19 cellular contexts compared by ENCODE assay signal in the genomic region with DNA sequence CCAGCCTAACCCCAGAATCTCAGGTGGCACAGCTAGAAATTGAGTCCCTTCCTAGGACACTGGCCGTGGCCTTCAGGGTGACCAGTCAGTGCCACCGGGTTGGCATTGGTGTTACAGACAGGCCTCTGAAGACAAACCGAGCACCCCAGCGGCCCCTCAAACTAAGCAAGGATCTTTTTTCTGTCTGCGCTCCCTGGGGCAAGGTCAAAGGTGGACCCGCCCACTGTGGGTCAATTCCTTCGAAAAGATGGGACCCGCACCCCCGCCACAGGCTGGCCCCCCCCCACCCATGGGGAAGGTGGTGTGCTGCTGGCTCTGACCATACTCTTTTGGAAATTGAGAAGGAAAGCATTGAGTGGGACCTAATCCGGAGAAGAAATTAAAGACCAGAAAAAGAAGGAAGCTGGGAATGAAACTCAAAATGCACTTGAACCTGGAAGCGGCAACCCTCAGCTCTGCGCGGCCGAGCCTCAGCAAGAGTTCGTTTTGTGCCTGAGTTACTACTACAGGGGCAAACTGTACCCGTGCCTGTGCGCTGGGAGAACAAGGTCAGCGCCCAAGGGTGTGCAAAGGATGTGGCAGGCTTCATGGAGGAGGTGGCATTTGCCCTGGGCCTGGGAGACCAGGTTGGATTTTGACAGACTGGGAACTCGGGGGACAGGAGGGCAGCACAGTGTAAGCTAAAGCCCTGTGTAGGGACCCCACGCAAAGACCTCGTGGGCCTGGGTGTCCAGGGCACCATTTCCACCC. TPM values are rescaled to one million over a fixed set of nuclear protein-coding genes. Genes with fewer than 3 reads are reported as not detected.
DNase-seq lines count a peak whose midpoint lies in the region; ATAC-seq and TF ChIP-seq lines count a peak whose summit lies in the region.
"Had no signal": no experiment of that assay in that cellular context is flagged by ENCODE, and none has a peak within 500 bp of the region (broad histone marks: within the 10 kb centered on the region; RNA-seq: fewer than 3 reads in every experiment).

No MANE protein-coding gene starts in this region.

- no peak overlapping the region for H2BK5ac ChIP-seq in H9 (ENCODE audit: insufficient read length, low read length)

- H2BK12ac ChIP-seq in H9 (ENCODE audit: insufficient read length, low read depth, low read length) = no peak overlapping the region

- no peak overlapping the region for H3K23ac ChIP-seq in H9 (ENCODE audit: insufficient read length, low read depth, low read length)

- H3K56ac ChIP-seq in H9 (ENCODE audit: insufficient read length, low read depth, low read length) = no peak overlapping the region

- H3T11ph ChIP-seq in H9 (ENCODE audit: low read length) = no peak overlapping the region

- H3K27ac ChIP-seq in cardiac muscle cell (peak overlapping the region; percentile 71), H9 (ENCODE audit: insufficient read length, low read depth, low read length) (no peak overlapping the region), dorsolateral prefrontal cortex (peak overlapping the region in 52 of 59 donors; percentile 1 to 100 (median 76))
- H3K27ac ChIP-seq: GM23248, suprapubic skin had no signal

- no CpG with 5 or more reads among the region's 21 CpGs for whole genome bisulfite sequencing in H9 (ENCODE audit: extremely low coverage, insufficient read length, low lambda C conversion rate)

- no peak overlapping the region for H3K4me3 ChIP-seq in cardiac muscle cell
- H3K4me3 ChIP-seq in dorsolateral prefrontal cortex = no peak overlapping the region
- H3K4me3 ChIP-seq: GM12878, GM23248, suprapubic skin had no signal

- no peak for ATAC-seq in stimulated activated naive CD8-positive, alpha-beta T cell treated with anti-CD3 and anti-CD28 coated beads, Interleukin-15, amount 100 ng/mL, for 72 hours
- ATAC-seq in GM18867 (IDR thresholded peaks at IDR 0.05; ENCODE audit: unreplicated experiment) (no peak), HG03432 (IDR thresholded peaks at IDR 0.05; ENCODE audit: unreplicated experiment) (no peak), GM19351 (IDR thresholded peaks at IDR 0.05; ENCODE audit: unreplicated experiment) (no peak)
- ATAC-seq: GM12878 had no signal

- H2BK15ac ChIP-seq in H9 (ENCODE audit: low read depth, low read length) = no peak overlapping the region

- no peak overlapping the region for H3K4me3 Mint-ChIP-seq in H9
- no peak overlapping the region for H3K4me3 Mint-ChIP-seq in stimulated activated naive CD8-positive, alpha-beta T cell treated with anti-CD3 and anti-CD28 coated beads, Interleukin-15, amount 100 ng/mL, for 72 hours

- H2AK5ac ChIP-seq in H9 (ENCODE audit: insufficient read length, low read length) = no peak overlapping the region

- H3K4me1 ChIP-seq in cardiac muscle cell (ENCODE audit: low read depth) (peaks cover 12% of the 10 kb centered on the region), H9 (ENCODE audit: insufficient read depth, low read length) (no peaks in the 10 kb centered on the region)

- H3K27me3 ChIP-seq in cardiac muscle cell (no peaks in the 10 kb centered on the region), H9 (ENCODE audit: insufficient read depth, low read length) (no peaks in the 10 kb centered on the region), dorsolateral prefrontal cortex (no peaks in the 10 kb centered on the region)
- H3K27me3 ChIP-seq: suprapubic skin had no signal

- H2BK20ac ChIP-seq in H9 (ENCODE audit: low read depth, low read length, poor library complexity, severe bottlenecking) = no peak overlapping the region

- no peak overlapping the region for H3K14ac ChIP-seq in H9 (ENCODE audit: insufficient read depth, low read length)

- DNase-seq in cardiac muscle cell (ENCODE audit: low read depth in 1 of 2, low spot score in 1 of 2) (no peak), cardiac septum (ENCODE audit: low spot score) (no peak), H9 (no peak), dorsolateral prefrontal cortex (peak in 1 of 10 donors; percentile 36)
- no peak for DNase-seq in stimulated activated naive CD8-positive, alpha-beta T cell treated with anti-CD3 and anti-CD28 coated beads, Interleukin-15, amount 100 ng/mL, for 72 hours
- DNase-seq: activated T-cell treated with anti-CD3 and anti-CD28 coated beads, Interleukin-2, amount 50 U/mL, for 1 hour; GDM1; NCI-H2081; NCI-H510A treated with DMSO at 0.1 percent for 48 hours; occipital lobe; SHP77 treated with DMSO at 0.1 percent for 48 hours had no signal

- no peaks in the 10 kb centered on the region; the same call in 1 of the 2 replicates for H3K27me3 Mint-ChIP-seq in H9 (ENCODE audit: low read depth)
- no peaks in the 10 kb centered on the region for H3K27me3 Mint-ChIP-seq in stimulated activated naive CD8-positive, alpha-beta T cell treated with anti-CD3 and anti-CD28 coated beads, Interleukin-15, amount 100 ng/mL, for 72 hours

- H3K23me2 ChIP-seq in H9 (ENCODE audit: insufficient read length, low read depth, low read length, poor library complexity, severe bottlenecking) = no peaks in the 10 kb centered on the region

- H3K36me3 Mint-ChIP-seq in H9 (ENCODE audit: insufficient read depth in 1 of 3, low read depth in 3 of 3) = peaks cover 8 to 40% (median 26%) of the 10 kb centered on the region in 3 experiments

- H4K5ac ChIP-seq in H9 (ENCODE audit: insufficient read length, low read depth, low read length) = no peak overlapping the region

- H3K9me3 ChIP-seq in cardiac muscle cell (ENCODE audit: low read depth) = no peaks in the 10 kb centered on the region
- H3K9me3 ChIP-seq in H9 (ENCODE audit: control insufficient read depth, low read depth, low read length) = no peaks in the 10 kb centered on the region
- H3K9me3 ChIP-seq: suprapubic skin had no signal

- no peak overlapping the region for H3K4ac ChIP-seq in H9 (ENCODE audit: low read depth, low read length)

- peak overlapping the region; percentile 25 to 62 (median 34); a peak in 2 of 7 replicates for H3K27ac Mint-ChIP-seq in H9
- H3K27ac Mint-ChIP-seq in stimulated activated naive CD8-positive, alpha-beta T cell treated with anti-CD3 and anti-CD28 coated beads, Interleukin-15, amount 100 ng/mL, for 72 hours = peak overlapping the region; percentile 57 to 82

- TF ChIP-seq CTCF in cardiac muscle cell (IDR thresholded peaks at IDR 0.05; ENCODE audit: low read depth, low read length) (no peak), H9 (conservative IDR thresholded peaks at IDR 0.05) (no peak), dorsolateral prefrontal cortex (IDR thresholded peaks at IDR 0.05 in 54 of 56, conservative IDR thresholded peaks at IDR 0.05 in 2 of 56; ENCODE audit: low read depth in 1 of 56, partially characterized antibody in 56 of 56) (no peak)

- no peak overlapping the region for H3K9ac ChIP-seq in H9 (ENCODE audit: extremely low read depth, insufficient read length, low read length)

- no peaks in the 10 kb centered on the region for H3K79me1 ChIP-seq in H9 (ENCODE audit: insufficient read depth, low read depth, low read length, poor library complexity, severe bottlenecking)

- H2BK120ac ChIP-seq in H9 (ENCODE audit: low read depth, low read length, poor library complexity, severe bottlenecking) = no peak overlapping the region

- no peak overlapping the region for H4K8ac ChIP-seq in H9 (replicated peaks; ENCODE audit: insufficient read length, low read depth, low read length)

- no peak overlapping the region for H2AFZ ChIP-seq in H9 (ENCODE audit: low read length)
- H2AFZ ChIP-seq: GM23248 had no signal

- peaks cover 11% of the 10 kb centered on the region for H3K36me3 ChIP-seq in cardiac muscle cell

- H3K4me1 Mint-ChIP-seq in H9 = peaks cover 7 to 8% of the 10 kb centered on the region in 2 experiments; a peak in 3 of 4 replicates
- peaks cover 44% of the 10 kb centered on the region for H3K4me1 Mint-ChIP-seq in stimulated activated naive CD8-positive, alpha-beta T cell treated with anti-CD3 and anti-CD28 coated beads, Interleukin-15, amount 100 ng/mL, for 72 hours

- H3K9me3 Mint-ChIP-seq in H9 = no peaks in the 10 kb centered on the region
- no peaks in the 10 kb centered on the region for H3K9me3 Mint-ChIP-seq in stimulated activated naive CD8-positive, alpha-beta T cell treated with anti-CD3 and anti-CD28 coated beads, Interleukin-15, amount 100 ng/mL, for 72 hours

- H3K4me2 ChIP-seq in H9 (ENCODE audit: insufficient read depth, insufficient read length, low read length) = no peak overlapping the region

- no peaks in the 10 kb centered on the region for H3K79me2 ChIP-seq in H9 (ENCODE audit: insufficient read depth, low read length)

- H3K18ac ChIP-seq in H9 (ENCODE audit: insufficient read length, low read depth, low read length) = no peak overlapping the region

- H4K91ac ChIP-seq in H9 (ENCODE audit: insufficient read length, low read depth, low read length) = no peak overlapping the region

- intact Hi-C loops in cardiac septum (cut with DNase I) = no loop called here
- intact Hi-C loops in dorsolateral prefrontal cortex (cut with DNase I) = no loop called here

- H4K20me1 ChIP-seq in H9 (ENCODE audit: control insufficient read depth, insufficient read depth, insufficient read length) = no peaks in the 10 kb centered on the region

RNA-seq across cellular contexts. Expression of a gene that starts 20.4 kb away (rescaled TPM):
- total RNA-seq in cardiac muscle cell (83.0 and 144 TPM in 2 replicates), cardiac septum (80.1 TPM), H9 (2021) (85.7 and 86.8 TPM in 2 replicates), dorsolateral prefrontal cortex (100 to 1,000 TPM in 45 of 120 experiments, 10 to 100 TPM in 75; 17.3 to 352 (median 81.1) TPM)
- polyA plus RNA-seq in cardiac muscle cell = 85.4 and 128 TPM in 2 replicates
- total RNA-seq: GM23248 had no signal
- polyA plus RNA-seq: GM23248 had no signal

RNA-seq across cellular contexts. Expression of a gene that starts 22.4 kb away (rescaled TPM):
- total RNA-seq in cardiac muscle cell = 0.42 and 1.1 TPM in 2 replicates
- polyA plus RNA-seq in cardiac muscle cell = 1.8 and 3.1 TPM in 2 replicates
- total RNA-seq in cardiac septum = 2.2 TPM
- total RNA-seq in H9 (2021) = 1.0 and 1.9 TPM in 2 replicates
- 10 to 100 TPM in 18 of 120 experiments, 1 to 10 TPM in 101, under 1 TPM in 1; 0.90 to 20.9 (median 6.7) TPM for total RNA-seq in dorsolateral prefrontal cortex
- total RNA-seq: fibroblast of villous mesenchyme, GM23248 had no signal
- polyA plus RNA-seq: GM23248 had no signal

RNA-seq across cellular contexts. Expression of a gene that starts 38.0 kb away (rescaled TPM):
- total RNA-seq in cardiac muscle cell = not detected in 2 replicates
- polyA plus RNA-seq in cardiac muscle cell = not detected in 2 replicates
- total RNA-seq in cardiac septum = not detected
- total RNA-seq in H9 (2021) = not detected in 2 replicates
- total RNA-seq in dorsolateral prefrontal cortex = 1 to 10 TPM in 2 of 120 experiments, under 1 TPM in 9, not detected in 109; 0.18 to 1.9 (median 0.31) TPM
- total RNA-seq: fibroblast of villous mesenchyme; GM23248; occipital lobe; T-helper 2 cell treated with Interferon-gamma antibody and Interleukin-4, amounts not matched to agents 100 ng/mL and 5 ng/mL, for 36 hours had no signal
- polyA plus RNA-seq: GM23248 had no signal
